1 cellular context compared by ENCODE assay signal in genomic region chr16:56910654-56911539, GRCh38.
TF ChIP-seq lines count a peak whose summit lies in the region.

No MANE protein-coding gene starts in this region.

TF ChIP-seq in K562, 482 proteins besides CTCF, POLR2A, EP300 and RAD21:
- TF ChIP-seq CEBPG (CRISPR knock-in tag; IDR thresholded peaks at IDR 0.05) (peak; percentile 57), CEBPG (tag; conservative IDR thresholded peaks at IDR 0.05 in 1 of 2, IDR thresholded peaks at IDR 0.05 in 1 of 2) (peak; percentile 65 to 77; a peak in 3 of 4 replicates), RBM17 (IDR thresholded peaks at IDR 0.05; ENCODE audit: borderline replicate concordance, low read depth, low read length) (no peak), EGR1 (conservative IDR thresholded peaks at IDR 0.05) (peak; percentile 28; the same call in 1 of the 2 replicates), FOXO4 (CRISPR knock-in tag; IDR thresholded peaks at IDR 0.05) (no peak), SPI1 (IDR thresholded peaks at IDR 0.05; ENCODE audit: borderline replicate concordance, low read depth, low read length) (peak; percentile 47; the same call in 1 of the 2 replicates), KDM1A (IDR thresholded peaks at IDR 0.05) (no peak), GABPA (tag; conservative IDR thresholded peaks at IDR 0.05; ENCODE audit: low read depth) (0 out of 2 replicates have a peak, but pooled peaks have one; percentile 30)
TF ChIP-seq in K562: peak in this region for 4.
